Comparison of ENCODE assay signal across 8 cellular contexts in genomic region chr16:54929090-54930033, GRCh38. TPM values are rescaled to one million over a fixed set of nuclear protein-coding genes. Genes with fewer than 3 reads are reported as not detected.
DNase-seq lines count a peak whose midpoint lies in the region; ATAC-seq and TF ChIP-seq lines count a peak whose summit lies in the region.

No MANE protein-coding gene starts in this region.

- no peak for TF ChIP-seq CTCF in left lung (IDR thresholded peaks at IDR 0.05)

- peak overlapping the region; percentile 79 to 91 for H3K27ac ChIP-seq in left lung

- peak overlapping the region; percentile 52 to 54 for H3K4me3 ChIP-seq in left lung

- intact Hi-C loops in left lung (cut with DNase I), result loop anchor here in 1 of 2 donors (10.0 kb wide), 1 partner anchor 645 kb away; the partner anchor contains the start of gene IRX3

- peak; percentile 82 for ATAC-seq in GM19043 (IDR thresholded peaks at IDR 0.05; ENCODE audit: low read depth, unreplicated experiment)
- ATAC-seq in HG03432 (IDR thresholded peaks at IDR 0.05; ENCODE audit: unreplicated experiment), result peak; percentile 95
- ATAC-seq in left lung, result peak; percentile 87

- H3K36me3 ChIP-seq in left lung, result no peaks in the 10 kb centered on the region

- H3K4me1 ChIP-seq in left lung, result peaks cover 0 to 22% of the 10 kb centered on the region in 2 donors

- DNase-seq in AML-193 (lab: John Stamatoyannopoulos, UW) (peak; percentile 96 to 97), NCI-H460 (ENCODE audit: extremely low read depth, low read depth) (peak; percentile 99), dedifferentiated amniotic fluid mesenchymal stem cell (ENCODE audit: extremely low spot score) (peak; percentile 99), left lung (peak; percentile 98 to 99)
- DNase-seq in activated CD4-positive, alpha-beta T cell treated with anti-CD3 and anti-CD28 coated beads for 4 hours, result peak; percentile 88 to 90
- peak; percentile 91 to 93 for DNase-seq in stimulated activated CD4-positive, alpha-beta T cell treated with anti-CD3 and anti-CD28 coated beads, Interleukin-2, amount 100 ng/mL, for 48 hours

- peaks cover 71 to 98% of the 10 kb centered on the region in 2 donors for H3K27me3 ChIP-seq in left lung

- no peaks in the 10 kb centered on the region for H3K9me3 ChIP-seq in left lung

RNA-seq across cellular contexts. Expression of gene IRX5, which starts 1.3 kb away (rescaled TPM):
- total RNA-seq in NCI-H460 (2014; rRNA removed; shearing (Covaris generic)), result 1.5 and 2.2 TPM in 2 replicates
- polyA plus RNA-seq in NCI-H460 (2014; cell fraction: nucleus; rRNA removed), result 2.0 and 2.2 TPM in 2 replicates
- total RNA-seq in left lung, result 10 to 100 TPM; 12.8 to 19.0 TPM

Comparison
In these comparisons a context has a peak if more than half of its experiments do, and no peak if none do; other contexts are left out.
1. Peak in every context shown above with its lines: DNase-seq, ATAC-seq, H3K4me3 ChIP-seq and H3K27ac ChIP-seq.